In genomic region chr9:134191455-134192209, GRCh38 we compare ENCODE assay signal across 17 cellular contexts. TPM values are rescaled to one million over a fixed set of nuclear protein-coding genes. Genes with fewer than 3 reads are reported as not detected.
A peak's percentile ranks its signal among the peaks of the same experiment; 100 is the strongest.
DNase-seq lines count a peak whose midpoint lies in the region; ATAC-seq and TF ChIP-seq lines count a peak whose summit lies in the region.
"Had no signal": no experiment of that assay in that cellular context is flagged by ENCODE, and none has a peak within 500 bp of the region (broad histone marks: within the 10 kb centered on the region; RNA-seq: fewer than 3 reads in every experiment).

No MANE protein-coding gene starts in this region.

- H2BK15ac ChIP-seq in mesenchymal stem cell (ENCODE audit: low read depth, poor library complexity, severe bottlenecking): no peak overlapping the region

- ATAC-seq in WTC11: no peak
- no peak for ATAC-seq in left lobe of liver
- ATAC-seq in GM18519 (IDR thresholded peaks at IDR 0.05; ENCODE audit: low FRiP score, unreplicated experiment): no peak
- no peak for ATAC-seq in HG03439 (IDR thresholded peaks at IDR 0.05; ENCODE audit: unreplicated experiment)
- ATAC-seq in HG02678 (IDR thresholded peaks at IDR 0.05; ENCODE audit: unreplicated experiment): no peak

- H3K4ac ChIP-seq in mesenchymal stem cell (ENCODE audit: low read depth in 1 of 2, low read length in 2 of 2): no peak overlapping the region

- H3K4me1 ChIP-seq in mesenchymal stem cell (ENCODE audit: control insufficient read depth, insufficient read depth, low read depth, low read length): no peaks in the 10 kb centered on the region

- no peak overlapping the region for H4K8ac ChIP-seq in mesenchymal stem cell (ENCODE audit: low read length)

- no peak overlapping the region for H3K18ac ChIP-seq in mesenchymal stem cell (ENCODE audit: low read depth in 1 of 2, low read length in 2 of 2)

- H3K27ac ChIP-seq in mesenchymal stem cell (ENCODE audit: low read length, poor library complexity, severe bottlenecking): no peak overlapping the region

- H4K91ac ChIP-seq in mesenchymal stem cell (ENCODE audit: low read length): no peak overlapping the region

- no peaks in the 10 kb centered on the region for H3K9me3 ChIP-seq in mesenchymal stem cell (ENCODE audit: control insufficient read depth, low read length)

- H3K27me3 Mint-ChIP-seq in WTC11 (ENCODE audit: low read depth) (no peaks in the 10 kb centered on the region; the same call in 1 of the 2 replicates), progenitor cell of endocrine pancreas (peaks cover 13% of the 10 kb centered on the region)
- H3K27me3 Mint-ChIP-seq: CD4-positive, alpha-beta memory T cell had no signal

- H3K4me1 Mint-ChIP-seq in WTC11: peaks cover 6% of the 10 kb centered on the region
- peaks cover 6% of the 10 kb centered on the region for H3K4me1 Mint-ChIP-seq in progenitor cell of endocrine pancreas (ENCODE audit: low read depth)

- H3K27ac Mint-ChIP-seq in WTC11 (no peak overlapping the region; the same call in 1 of the 2 replicates), progenitor cell of endocrine pancreas (peak overlapping the region; percentile 2)

- no peak overlapping the region for H3K23ac ChIP-seq in mesenchymal stem cell (ENCODE audit: low read length in 2 of 2)

- peaks cover 2% of the 10 kb centered on the region for H3K27me3 ChIP-seq in H7 (ENCODE audit: control insufficient read depth, insufficient read depth, low read length)
- peaks cover 27 to 50% of the 10 kb centered on the region in 2 experiments for H3K27me3 ChIP-seq in mesenchymal stem cell (ENCODE audit: control insufficient read depth in 1 of 2, insufficient read depth in 1 of 2, low read length in 2 of 2)

- H3K9me3 Mint-ChIP-seq in WTC11 (no peaks in the 10 kb centered on the region), progenitor cell of endocrine pancreas (ENCODE audit: low read depth) (no peaks in the 10 kb centered on the region)

- POLR2A ChIA-PET in WTC11 (lab: Charles Lee): interaction anchor here (0.6 kb wide), 1 partner anchor 8 kb away, joined by 3 read pairs; no protein-coding TSS in a partner anchor

- peak overlapping the region in 1 of 2 experiments; percentile 31 for H2BK12ac ChIP-seq in mesenchymal stem cell (ENCODE audit: low read length in 2 of 2)

- peak; percentile 8 for DNase-seq in H7
- peak; percentile 2 for DNase-seq in WTC11 (ENCODE audit: low spot score)
- peak; percentile 43 for DNase-seq in left lobe of liver (ENCODE audit: low spot score)
- DNase-seq in progenitor cell of endocrine pancreas (ENCODE audit: low spot score, unreplicated experiment): no peak
- no peak for DNase-seq in mesenchymal stem cell
- DNase-seq: CD4-positive, alpha-beta memory T cell; DMS79 treated with DMSO at 0.1 percent for 48 hours; HCEC 1CT; KBM-7; NCI-H1417 treated with DMSO at 0.1 percent for 48 hours; NCI-H1930; NCI-H2171 had no signal

- 89% methylated on average over 6 of the region's 6 CpGs for WGBS in mesenchymal stem cell

- H2BK5ac ChIP-seq in mesenchymal stem cell (ENCODE audit: low read depth, low read length, poor library complexity, severe bottlenecking): no peak overlapping the region

- CTCF ChIA-PET in WTC11 (lab: Charles Lee): interaction anchor here (1.0 to 1.2 kb wide), 2 partner anchors 16 to 21 kb away, joined by 4 read pairs; no protein-coding TSS in a partner anchor

- no peak overlapping the region for H2AK5ac ChIP-seq in mesenchymal stem cell (ENCODE audit: low read length, severe bottlenecking)

- H3K4me2 ChIP-seq in mesenchymal stem cell (ENCODE audit: low read length, poor library complexity, severe bottlenecking): no peak overlapping the region

- no peak for TF ChIP-seq CTCF in WTC11 (IDR thresholded peaks at IDR 0.05)
- TF ChIP-seq CTCF in progenitor cell of endocrine pancreas (IDR thresholded peaks at IDR 0.05; ENCODE audit: unreplicated experiment): no peak

- H3K4me3 ChIP-seq in H7 (ENCODE audit: insufficient read depth, low read depth, low read length) (no peak overlapping the region), mesenchymal stem cell (ENCODE audit: insufficient read depth in 1 of 2, low read depth in 1 of 2, low read length in 2 of 2) (no peak overlapping the region)

- H2BK120ac ChIP-seq in mesenchymal stem cell (ENCODE audit: low read depth, low read length): no peak overlapping the region

- H3K9ac ChIP-seq in mesenchymal stem cell (ENCODE audit: low read length): no peak overlapping the region

- no peaks in the 10 kb centered on the region for H3K79me1 ChIP-seq in mesenchymal stem cell (replicated peaks; ENCODE audit: low read length, poor library complexity, severe bottlenecking)

- H3K36me3 ChIP-seq in H7 (replicated peaks; ENCODE audit: control insufficient read depth, insufficient read depth, low read length) (no peaks in the 10 kb centered on the region), mesenchymal stem cell (ENCODE audit: control insufficient read depth in 1 of 2, insufficient read depth in 2 of 2, low read depth in 1 of 2, low read length in 2 of 2) (no peaks in the 10 kb centered on the region)

- H3K4me3 Mint-ChIP-seq in WTC11: no peak overlapping the region
- H3K4me3 Mint-ChIP-seq in progenitor cell of endocrine pancreas (ENCODE audit: low read depth): no peak overlapping the region
- H3K4me3 Mint-ChIP-seq: CD4-positive, alpha-beta memory T cell had no signal

- no peak overlapping the region for H2AFZ ChIP-seq in mesenchymal stem cell (ENCODE audit: low read depth, low read length)

- H3K36me3 Mint-ChIP-seq in WTC11 (no peaks in the 10 kb centered on the region), progenitor cell of endocrine pancreas (ENCODE audit: insufficient read depth) (no peaks in the 10 kb centered on the region)
- H3K36me3 Mint-ChIP-seq: CD4-positive, alpha-beta memory T cell had no signal

- H3K14ac ChIP-seq in mesenchymal stem cell (ENCODE audit: low read length in 2 of 2): no peak overlapping the region

TF ChIP-seq in WTC11, 78 proteins besides CTCF, POLR2A, EP300 and RAD21 (continues in another document):
- TF ChIP-seq OVOL2 (CRISPR knock-in tag; IDR thresholded peaks at IDR 0.05; ENCODE audit: borderline replicate concordance): no peak
- TF ChIP-seq, protein P1, sequence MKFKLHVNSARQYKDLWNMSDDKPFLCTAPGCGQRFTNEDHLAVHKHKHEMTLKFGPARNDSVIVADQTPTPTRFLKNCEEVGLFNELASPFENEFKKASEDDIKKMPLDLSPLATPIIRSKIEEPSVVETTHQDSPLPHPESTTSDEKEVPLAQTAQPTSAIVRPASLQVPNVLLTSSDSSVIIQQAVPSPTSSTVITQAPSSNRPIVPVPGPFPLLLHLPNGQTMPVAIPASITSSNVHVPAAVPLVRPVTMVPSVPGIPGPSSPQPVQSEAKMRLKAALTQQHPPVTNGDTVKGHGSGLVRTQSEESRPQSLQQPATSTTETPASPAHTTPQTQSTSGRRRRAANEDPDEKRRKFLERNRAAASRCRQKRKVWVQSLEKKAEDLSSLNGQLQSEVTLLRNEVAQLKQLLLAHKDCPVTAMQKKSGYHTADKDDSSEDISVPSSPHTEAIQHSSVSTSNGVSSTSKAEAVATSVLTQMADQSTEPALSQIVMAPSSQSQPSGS (CRISPR knock-in tag; IDR thresholded peaks at IDR 0.05; ENCODE audit: borderline replicate concordance, low read depth): no peak
- TF ChIP-seq, protein P2, sequence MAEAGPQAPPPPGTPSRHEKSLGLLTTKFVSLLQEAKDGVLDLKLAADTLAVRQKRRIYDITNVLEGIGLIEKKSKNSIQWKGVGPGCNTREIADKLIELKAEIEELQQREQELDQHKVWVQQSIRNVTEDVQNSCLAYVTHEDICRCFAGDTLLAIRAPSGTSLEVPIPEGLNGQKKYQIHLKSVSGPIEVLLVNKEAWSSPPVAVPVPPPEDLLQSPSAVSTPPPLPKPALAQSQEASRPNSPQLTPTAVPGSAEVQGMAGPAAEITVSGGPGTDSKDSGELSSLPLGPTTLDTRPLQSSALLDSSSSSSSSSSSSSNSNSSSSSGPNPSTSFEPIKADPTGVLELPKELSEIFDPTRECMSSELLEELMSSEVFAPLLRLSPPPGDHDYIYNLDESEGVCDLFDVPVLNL (CRISPR knock-in tag; IDR thresholded peaks at IDR 0.05; ENCODE audit: borderline replicate concordance, low read depth): no peak

RNA-seq across cellular contexts. Expression of gene RNU6ATAC, which starts 27.3 kb away (rescaled TPM):
- total RNA-seq in H7 (2014; rRNA removed; shearing (Covaris generic)): not detected in 2 replicates
- total RNA-seq in WTC11 (2021) (87.0 to 124 TPM (median 117 TPM) in 3 replicates), left lobe of liver (25.8 TPM), progenitor cell of endocrine pancreas (107 and 116 TPM in 2 replicates)
- polyA plus RNA-seq in mesenchymal stem cell (2013, experiment 1 of 2): not detected
- not detected for polyA plus RNA-seq in mesenchymal stem cell (2013, experiment 2 of 2)
- total RNA-seq: G401, NCI-H460 had no signal
- polyA plus RNA-seq: CD4-positive, alpha-beta memory T cell had no signal

RNA-seq across cellular contexts. Expression of gene WDR5, which starts 55.8 kb away (rescaled TPM):
- 40.3 and 40.9 TPM in 2 replicates for total RNA-seq in H7 (2014; rRNA removed; shearing (Covaris generic))
- total RNA-seq in WTC11 (2021): 54.2 to 62.5 TPM (median 56.5 TPM) in 3 replicates
- 19.5 TPM for total RNA-seq in left lobe of liver
- 46.8 and 47.0 TPM in 2 replicates for total RNA-seq in progenitor cell of endocrine pancreas
- polyA plus RNA-seq in mesenchymal stem cell (2013, experiment 1 of 2): 15.8 TPM
- 15.4 TPM for polyA plus RNA-seq in mesenchymal stem cell (2013, experiment 2 of 2)

Comparison
In these comparisons a context has a peak if more than half of its experiments do, and no peak if none do; other contexts are left out.
1. DNase-seq: peak in H7 (single experiment), WTC11 (single experiment) and left lobe of liver (single experiment); none in progenitor cell of endocrine pancreas (single experiment) and mesenchymal stem cell (single experiment).
2. RNA of gene RNU6ATAC, which starts 27.3 kb away (total RNA-seq): 107 to 116 TPM in progenitor cell of endocrine pancreas, 87.0 to 124 TPM in WTC11 and 25.8 TPM in left lobe of liver (single experiment); not detected in H7; every median in the first group is over 10 times any median in the second.